ENCODE assay signal across 8 cellular contexts in the genomic region with DNA sequence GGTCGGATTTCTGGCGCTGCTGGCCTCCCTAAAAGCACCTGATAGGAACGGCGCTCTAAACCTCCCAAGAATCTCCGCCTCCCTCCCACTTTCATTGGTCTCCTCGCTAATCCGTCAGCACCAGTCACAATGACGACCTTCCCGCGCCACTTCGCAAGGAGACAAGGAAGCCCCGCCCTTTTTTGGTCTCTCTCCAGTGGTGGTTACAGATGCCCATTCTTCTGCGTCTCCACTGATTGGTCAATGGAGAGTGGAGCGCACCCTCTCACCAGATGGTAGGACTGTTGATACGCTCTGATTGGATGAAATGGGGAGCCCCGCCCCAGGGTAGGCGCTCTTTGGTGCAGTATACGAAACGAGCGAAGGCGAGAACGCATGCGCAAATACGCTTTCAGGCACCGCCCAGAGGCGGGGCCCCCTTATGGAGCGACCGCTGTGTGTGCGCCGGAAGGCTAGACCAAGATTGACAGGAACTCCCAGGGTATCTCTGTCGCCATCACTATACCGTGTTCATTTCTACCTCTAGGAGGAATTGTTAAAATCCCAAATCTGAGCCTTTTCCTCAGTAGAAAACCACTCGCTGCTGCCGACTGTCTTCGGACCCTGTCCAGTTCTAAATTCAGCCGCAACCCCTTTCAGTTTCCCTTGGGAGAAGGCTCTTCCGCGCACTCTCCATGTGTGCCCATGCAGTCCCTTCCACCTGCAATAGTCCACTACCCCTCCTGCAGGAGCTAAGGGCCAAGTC.
DNase-seq lines count a peak whose midpoint lies in the region; ATAC-seq and TF ChIP-seq lines count a peak whose summit lies in the region.

No MANE protein-coding gene starts in this region.

- peak; percentile 81 for TF ChIP-seq POLR2A in GM19099 (IDR thresholded peaks at IDR 0.05; ENCODE audit: extremely low read depth, insufficient read length, low read depth)

- ATAC-seq in HG03378 (IDR thresholded peaks at IDR 0.05; ENCODE audit: unreplicated experiment) = peak; percentile 77

- DNase-seq in AML-193 (lab: John Stamatoyannopoulos, UW) = peak; percentile 100
- peak; percentile 100 for DNase-seq in NCI-H446 treated with DMSO at 0.1 percent for 48 hours (lab: John Stamatoyannopoulos, UW)
- DNase-seq in activated CD4-positive, CD25-positive, alpha-beta regulatory T cell treated with anti-CD3 and anti-CD28 coated beads, Interleukin-2, amount 50 U/mL, for 72 hours = peak; percentile 97
- peak; percentile 100 for DNase-seq in cerebellar nuclear complex (lab: John Stamatoyannopoulos, UW)
- DNase-seq in islet precursor cell = peak; percentile 100
- peak; percentile 95 for DNase-seq in stimulated activated CD4-positive, alpha-beta T cell treated with anti-CD3 and anti-CD28 coated beads, Interleukin-12 subunit alpha, Interleukin-12 subunit beta, amount 100 ng/mL, for 4 hours

Comparison
In these comparisons a context has a peak if more than half of its experiments do, and no peak if none do; other contexts are left out.
1. Peak in every context shown above with its lines: DNase-seq and ATAC-seq.